Comparison of ENCODE assay signal across 8 cellular contexts in genomic region chr1:93447481-93448291, GRCh38. TPM values are rescaled to one million over a fixed set of nuclear protein-coding genes. Genes with fewer than 3 reads are reported as not detected.
DNase-seq lines count a peak whose midpoint lies in the region; ATAC-seq and TF ChIP-seq lines count a peak whose summit lies in the region.

Gene FNBP1L (plus strand): TSS chr1:93448118. CDS start chr1:93448282, 164 bp downstream.

- DNase-seq in BJ (ENCODE audit: low read depth) (no peak), HL-60 (ENCODE audit: low read depth in 1 of 2, low spot score in 1 of 2) (peak in 1 of 2 experiments; percentile 29), fibroblast of mammary gland (ENCODE audit: low read depth) (peak; percentile 38)
- DNase-seq in activated T-helper 1 cell treated with anti-CD3 and anti-CD28 coated beads, Interleukin-2, amount 50 U/mL, for 16 hours (ENCODE audit: low read depth in 1 of 2, low spot score in 1 of 2) = peak; percentile 34 to 38
- peak; percentile 40 to 60 (median 47) for DNase-seq in naive thymus-derived CD4-positive, alpha-beta T cell

- peaks cover 10 to 12% of the 10 kb centered on the region in 2 donors for H3K4me1 ChIP-seq in naive thymus-derived CD4-positive, alpha-beta T cell (ENCODE audit: control insufficient read depth in 2 of 2, insufficient read depth in 2 of 2, low read length in 2 of 2)

- no peaks in the 10 kb centered on the region for H3K9me3 ChIP-seq in naive thymus-derived CD4-positive, alpha-beta T cell (ENCODE audit: control insufficient read depth in 2 of 3, low read length in 3 of 3)

- H3K4me3 ChIP-seq in BJ (ENCODE audit: low read depth, low read length) (peak within 1 kb of the TSS; percentile 62), HL-60 (replicated peaks; ENCODE audit: insufficient read depth, low read length) (peak within 1 kb of the TSS; percentile 57), fibroblast of mammary gland (ENCODE audit: control insufficient read depth, low read depth, low read length) (peak within 1 kb of the TSS; percentile 64)
- H3K4me3 ChIP-seq in naive thymus-derived CD4-positive, alpha-beta T cell (ENCODE audit: low read length) = peak within 1 kb of the TSS; percentile 61

- H3K36me3 ChIP-seq in BJ (ENCODE audit: control insufficient read depth, insufficient read depth, low read length) = no peaks in the 10 kb centered on the region
- peaks cover 0 to 6% (median 0%) of the 10 kb centered on the region in 3 experiments for H3K36me3 ChIP-seq in naive thymus-derived CD4-positive, alpha-beta T cell (ENCODE audit: control insufficient read depth in 2 of 3, insufficient read depth in 3 of 3, low read length in 3 of 3)

- peak; percentile 87 for ATAC-seq in naive thymus-derived CD4-positive, alpha-beta T cell
- peak; percentile 90 for ATAC-seq in stimulated activated memory B cell treated with anti-CD40 and anti-IgM and Interleukin-4, amounts not matched to agents 10 μg/mL and 1 μg/mL and 100 μg/mL, for 72 hours
- ATAC-seq in GM19452 (IDR thresholded peaks at IDR 0.05; ENCODE audit: unreplicated experiment) = no peak

- intact Hi-C loops in naive thymus-derived CD4-positive, alpha-beta T cell (cut with micrococcal nuclease) = loop anchor here in 1 of 2 donors (1.0 to 5.0 kb wide), 4 partner anchors 9 to 970 kb away; partner anchors contain the start of genes ABCD3 and GCLM

- peaks cover 0 to 3% (median 0%) of the 10 kb centered on the region in 5 donors for H3K36me3 Mint-ChIP-seq in naive thymus-derived CD4-positive, alpha-beta T cell
- no peaks in the 10 kb centered on the region for H3K36me3 Mint-ChIP-seq in stimulated activated memory B cell treated with anti-CD40 and anti-IgM and Interleukin-4, amounts not matched to agents 10 μg/mL and 1 μg/mL and 100 μg/mL, for 72 hours

- H3K4me3 Mint-ChIP-seq in naive thymus-derived CD4-positive, alpha-beta T cell = peak within 1 kb of the TSS; percentile 89 to 97 (median 93)
- peak within 1 kb of the TSS; percentile 96 for H3K4me3 Mint-ChIP-seq in stimulated activated memory B cell treated with anti-CD40 and anti-IgM and Interleukin-4, amounts not matched to agents 10 μg/mL and 1 μg/mL and 100 μg/mL, for 72 hours

- CTCF ChIA-PET in BJ (lab: Yijun Ruan, JAX) = interaction anchor here (0.8 to 3.3 kb wide), 7 partner anchors 104 to 401 kb away, joined by 3 to 12 read pairs (median 4); no protein-coding TSS in a partner anchor
- CTCF ChIA-PET in naive thymus-derived CD4-positive, alpha-beta T cell (lab: Charles Lee) = no interaction called here

- POLR2A ChIA-PET in BJ (lab: Charles Lee) = no interaction called here
- POLR2A ChIA-PET in naive thymus-derived CD4-positive, alpha-beta T cell (lab: Charles Lee) = interaction anchor here (1.1 to 1.2 kb wide), 2 partner anchors 9 to 431 kb away, joined by 3 to 5 read pairs; partner anchors contain the start of gene DNTTIP2

- TF ChIP-seq CTCF in BJ (IDR thresholded peaks at IDR 0.05; ENCODE audit: insufficient read depth, low read depth, low read length) = no peak
- TF ChIP-seq CTCF in HL-60 (IDR thresholded peaks at IDR 0.05; ENCODE audit: insufficient read depth, low read length) = no peak
- TF ChIP-seq CTCF in fibroblast of mammary gland (conservative IDR thresholded peaks at IDR 0.05; ENCODE audit: control insufficient read depth, insufficient read depth, low read depth, low read length) = no peak

- no peak within 1 kb of the TSS for H3K27ac ChIP-seq in HL-60 (replicated peaks)
- H3K27ac ChIP-seq in naive thymus-derived CD4-positive, alpha-beta T cell (ENCODE audit: low read depth, low read length) = peak within 1 kb of the TSS; percentile 11

- H3K9me3 Mint-ChIP-seq in naive thymus-derived CD4-positive, alpha-beta T cell = peaks cover 0 to 4% (median 0%) of the 10 kb centered on the region in 11 donors
- H3K9me3 Mint-ChIP-seq in stimulated activated memory B cell treated with anti-CD40 and anti-IgM and Interleukin-4, amounts not matched to agents 10 μg/mL and 1 μg/mL and 100 μg/mL, for 72 hours = no peaks in the 10 kb centered on the region

- peak within 1 kb of the TSS in 6 of 9 donors; percentile 28 to 94 (median 68) for H3K27ac Mint-ChIP-seq in naive thymus-derived CD4-positive, alpha-beta T cell
- peak within 1 kb of the TSS; percentile 80 for H3K27ac Mint-ChIP-seq in stimulated activated memory B cell treated with anti-CD40 and anti-IgM and Interleukin-4, amounts not matched to agents 10 μg/mL and 1 μg/mL and 100 μg/mL, for 72 hours

- peaks cover 28 to 70% (median 53%) of the 10 kb centered on the region in 5 donors for H3K27me3 Mint-ChIP-seq in naive thymus-derived CD4-positive, alpha-beta T cell
- peaks cover 8% of the 10 kb centered on the region for H3K27me3 Mint-ChIP-seq in stimulated activated memory B cell treated with anti-CD40 and anti-IgM and Interleukin-4, amounts not matched to agents 10 μg/mL and 1 μg/mL and 100 μg/mL, for 72 hours

- no peaks in the 10 kb centered on the region for H3K27me3 ChIP-seq in BJ (ENCODE audit: control insufficient read depth, insufficient read depth, low read length)
- peaks cover 36% of the 10 kb centered on the region for H3K27me3 ChIP-seq in HL-60 (ENCODE audit: insufficient read depth, poor library complexity, severe bottlenecking)
- peaks cover 19 to 22% of the 10 kb centered on the region in 2 donors for H3K27me3 ChIP-seq in naive thymus-derived CD4-positive, alpha-beta T cell (ENCODE audit: control insufficient read depth in 2 of 2, insufficient read depth in 2 of 2, low read length in 2 of 2)

- peaks cover 8 to 24% (median 22%) of the 10 kb centered on the region in 7 donors for H3K4me1 Mint-ChIP-seq in naive thymus-derived CD4-positive, alpha-beta T cell
- H3K4me1 Mint-ChIP-seq in stimulated activated memory B cell treated with anti-CD40 and anti-IgM and Interleukin-4, amounts not matched to agents 10 μg/mL and 1 μg/mL and 100 μg/mL, for 72 hours = peaks cover 27% of the 10 kb centered on the region

TF ChIP-seq in PFSK-1, 5 proteins besides CTCF, POLR2A, EP300 and RAD21:
- peak; percentile 89 for TF ChIP-seq POLR2AphosphoS5 (IDR thresholded peaks at IDR 0.05; ENCODE audit: low read depth, low read length)
- peak; percentile 18 for TF ChIP-seq FOXP2 (optimal IDR thresholded peaks at IDR 0.05; ENCODE audit: borderline replicate concordance, extremely low read depth, extremely low read length, insufficient read depth)
- TF ChIP-seq TAF1 (IDR thresholded peaks at IDR 0.05; ENCODE audit: borderline replicate concordance, insufficient read depth, low read length) = peak; percentile 93
- TF ChIP-seq SIN3A (IDR thresholded peaks at IDR 0.05; ENCODE audit: borderline replicate concordance, insufficient read depth, low read length) = no peak
- TF ChIP-seq REST (IDR thresholded peaks at IDR 0.05; ENCODE audit: insufficient read depth in 1 of 2, low read depth in 2 of 2, low read length in 2 of 2) = no peak

RNA-seq across cellular contexts. Expression of gene FNBP1L, which starts in this region (rescaled TPM):
- 5.5 and 12.4 TPM in 2 replicates for polyA plus RNA-seq in BJ (2011; rRNA removed)
- polyA minus RNA-seq in BJ (2011; rRNA and poly(A)+ RNA removed) = 3.7 and 4.9 TPM in 2 replicates
- 25.6 TPM for polyA plus RNA-seq in PFSK-1 (2012; ENCODE audit: insufficient read length, low read depth)
- total RNA-seq in naive thymus-derived CD4-positive, alpha-beta T cell = 1 to 10 TPM in 4 of 5 experiments, under 1 TPM in 1; 0.07 to 2.6 (median 1.1) TPM
- under 1 TPM; 0.35 to 0.69 TPM for polyA plus RNA-seq in naive thymus-derived CD4-positive, alpha-beta T cell
